Comparison of ENCODE assay signal across 8 cellular contexts in genomic region chr2:45458909-45459563, GRCh38.
A peak's percentile ranks its signal among the peaks of the same experiment; 100 is the strongest.
DNase-seq lines count a peak whose midpoint lies in the region; ATAC-seq, FAIRE-seq and TF ChIP-seq lines count a peak whose summit lies in the region.

No MANE protein-coding gene starts in this region.

- TF ChIP-seq CTCF in NB4 (IDR thresholded peaks at IDR 0.05; ENCODE audit: low read depth, low read length) (no peak), bronchial epithelial cell (IDR thresholded peaks at IDR 0.05; ENCODE audit: insufficient read depth, low read length, severe bottlenecking) (no peak), lower lobe of right lung (IDR thresholded peaks at IDR 0.05) (no peak)

- H3K36me3 ChIP-seq in bronchial epithelial cell (ENCODE audit: control insufficient read depth, insufficient read depth, low read length) (no peaks in the 10 kb centered on the region), lower lobe of right lung (no peaks in the 10 kb centered on the region)

- H3K36me3 Mint-ChIP-seq in stimulated activated naive B cell treated with anti-CD40 and anti-IgM and Interleukin-4, amounts not matched to agents 10 μg/mL and 1 μg/mL and 100 μg/mL, for 72 hours: peaks cover 14 to 19% of the 10 kb centered on the region in 2 donors

- FAIRE-seq in bronchial epithelial cell (lab: Jason Lieb, UNC): no peak

- ATAC-seq in lower lobe of right lung: peak; percentile 88 to 98
- no peak for ATAC-seq in stimulated activated naive B cell treated with anti-CD40 and anti-IgM and Interleukin-4, amounts not matched to agents 10 μg/mL and 1 μg/mL and 100 μg/mL, for 72 hours (replicated peaks)

- H3K9me3 Mint-ChIP-seq in stimulated activated naive B cell treated with anti-CD40 and anti-IgM and Interleukin-4, amounts not matched to agents 10 μg/mL and 1 μg/mL and 100 μg/mL, for 72 hours: no peaks in the 10 kb centered on the region

- no peak overlapping the region for H3K27ac Mint-ChIP-seq in stimulated activated naive B cell treated with anti-CD40 and anti-IgM and Interleukin-4, amounts not matched to agents 10 μg/mL and 1 μg/mL and 100 μg/mL, for 72 hours

- H3K27me3 ChIP-seq in bronchial epithelial cell (ENCODE audit: control insufficient read depth, insufficient read depth, low read length) (no peaks in the 10 kb centered on the region), lower lobe of right lung (ENCODE audit: low read depth) (no peaks in the 10 kb centered on the region)

- H3K4me3 ChIP-seq in NB4 (ENCODE audit: low read depth, low read length) (no peak overlapping the region), bronchial epithelial cell (ENCODE audit: low read depth, low read length) (no peak overlapping the region), lower lobe of right lung (no peak overlapping the region)

- no peak overlapping the region for H3K4me3 Mint-ChIP-seq in stimulated activated naive B cell treated with anti-CD40 and anti-IgM and Interleukin-4, amounts not matched to agents 10 μg/mL and 1 μg/mL and 100 μg/mL, for 72 hours

- H3K27me3 Mint-ChIP-seq in stimulated activated naive B cell treated with anti-CD40 and anti-IgM and Interleukin-4, amounts not matched to agents 10 μg/mL and 1 μg/mL and 100 μg/mL, for 72 hours: no peaks in the 10 kb centered on the region

- peak; percentile 16 for DNase-seq in Ammon's horn (ENCODE audit: low spot score)
- DNase-seq in NB4 (ENCODE audit: low read depth): peak; percentile 65
- DNase-seq in bronchial epithelial cell (ENCODE audit: low read depth): peak; percentile 86
- no peak for DNase-seq in lower lobe of right lung
- no peak for DNase-seq in substantia nigra (lab: John Stamatoyannopoulos, UW)
- no peak for DNase-seq in NCI-H1092 treated with DMSO at 0.1 percent for 48 hours (lab: John Stamatoyannopoulos, UW)
- no peak for DNase-seq in stimulated activated naive B cell treated with anti-CD40 and anti-IgM and Interleukin-4, amounts not matched to agents 10 μg/mL and 1 μg/mL and 100 μg/mL, for 72 hours
- no peak for DNase-seq in activated CD4-positive, CD25-positive, alpha-beta regulatory T cell treated with anti-CD3 and anti-CD28 coated beads, Interleukin-2, amount 50 U/mL, for 72 hours

- intact Hi-C loops in lower lobe of right lung (cut with DNase I): no loop called here

- H3K9me3 ChIP-seq in lower lobe of right lung: no peaks in the 10 kb centered on the region

- H3K27ac ChIP-seq in lower lobe of right lung (peak overlapping the region; percentile 61), substantia nigra (ENCODE audit: low read depth, low read length, poor library complexity, severe bottlenecking) (no peak overlapping the region)

- H3K4me1 ChIP-seq in lower lobe of right lung: peaks cover 16% of the 10 kb centered on the region

- peaks cover 2 to 10% of the 10 kb centered on the region in 2 donors for H3K4me1 Mint-ChIP-seq in stimulated activated naive B cell treated with anti-CD40 and anti-IgM and Interleukin-4, amounts not matched to agents 10 μg/mL and 1 μg/mL and 100 μg/mL, for 72 hours

- TF ChIP-seq POLR2A in NB4 (IDR thresholded peaks at IDR 0.05; ENCODE audit: extremely low read depth, insufficient read length): no peak

Comparison
In these comparisons a context has a peak if more than half of its experiments do, and no peak if none do; other contexts are left out.
1. DNase-seq: peak in Ammon's horn (single experiment), NB4 (single experiment) and bronchial epithelial cell (single experiment); none in lower lobe of right lung (single experiment), substantia nigra (0 of 49), NCI-H1092 treated with DMSO at 0.1 percent for 48 hours (single experiment), stimulated activated naive B cell treated with anti-CD40 and anti-IgM and Interleukin-4, amounts not matched to agents 10 μg/mL and 1 μg/mL and 100 μg/mL, for 72 hours (single experiment) and activated CD4-positive, CD25-positive, alpha-beta regulatory T cell treated with anti-CD3 and anti-CD28 coated beads, Interleukin-2, amount 50 U/mL, for 72 hours (single experiment).
2. ATAC-seq: peak in lower lobe of right lung (2 of 2); none in stimulated activated naive B cell treated with anti-CD40 and anti-IgM and Interleukin-4, amounts not matched to agents 10 μg/mL and 1 μg/mL and 100 μg/mL, for 72 hours (0 of 2).